In the genomic region with DNA sequence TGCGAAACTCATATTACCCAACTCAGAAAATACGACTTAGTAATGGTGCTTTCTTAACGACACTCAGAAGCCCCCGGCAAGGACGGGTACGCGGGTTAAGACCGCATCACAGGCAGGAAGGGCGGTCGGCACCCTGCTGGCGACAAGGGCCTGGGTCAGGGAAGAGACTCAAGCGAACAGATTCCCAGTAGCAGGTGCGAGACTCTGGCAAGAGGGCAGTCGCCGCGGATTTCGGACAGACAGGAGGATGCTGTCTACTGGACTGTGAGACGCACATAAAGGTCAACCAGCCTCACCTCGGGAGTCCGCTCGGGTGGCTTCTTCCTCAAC, we compare ENCODE assay signal across 7 cellular contexts. TPM values are rescaled to one million over a fixed set of nuclear protein-coding genes. Genes with fewer than 3 reads are reported as not detected.
DNase-seq lines count a peak whose midpoint lies in the region; TF ChIP-seq lines count a peak whose summit lies in the region.

No MANE protein-coding gene starts in this region.

- no peaks in the 10 kb centered on the region; the same call in 1 of the 2 replicates for H3K36me3 ChIP-seq in H7 (replicated peaks; ENCODE audit: control insufficient read depth, insufficient read depth, low read length)

- peak overlapping the region; percentile 99 for H3K27ac ChIP-seq in VCaP

- no peak for DNase-seq in GM12864 (ENCODE audit: low read depth)
- DNase-seq in H7, result peak; percentile 70
- peak; percentile 63 for DNase-seq in LoVo (ENCODE audit: low spot score)
- peak; percentile 22 to 63 for DNase-seq in dermis microvascular lymphatic vessel endothelial cell (ENCODE audit: low read depth in 2 of 2)
- peak; percentile 58 to 68 for DNase-seq in lung microvascular endothelial cell (ENCODE audit: low read depth in 2 of 2)
- peak; percentile 43 to 50 for DNase-seq in stimulated activated CD8-positive, alpha-beta memory T cell treated with anti-CD3 and anti-CD28 coated beads, Interleukin-2, amount 100 ng/mL, for 48 hours (ENCODE audit: low read depth in 2 of 2)

- TF ChIP-seq CTCF in GM12864 (IDR thresholded peaks at IDR 0.05; ENCODE audit: low read depth, low read length, missing control alignments) (peak; percentile 19), VCaP (conservative IDR thresholded peaks at IDR 0.05) (0 out of 2 replicates have a peak, but pooled peaks have one; percentile 18)

- H3K4me3 ChIP-seq in GM12864 (ENCODE audit: low read depth, low read length) (peak overlapping the region; percentile 100), H7 (ENCODE audit: insufficient read depth, low read depth, low read length) (peak overlapping the region; percentile 100)

- H3K27me3 ChIP-seq in H7 (ENCODE audit: control insufficient read depth, insufficient read depth, low read length), result no peaks in the 10 kb centered on the region

RNA-seq across cellular contexts. Expression of a gene that starts 0.4 kb away (rescaled TPM):
- total RNA-seq in H7 (2014; rRNA removed; shearing (Covaris generic)), result 6.1 and 11.7 TPM in 2 replicates
- total RNA-seq in dermis microvascular lymphatic vessel endothelial cell (13.7 and 15.8 TPM in 2 replicates), lung microvascular endothelial cell (9.8 and 11.5 TPM in 2 replicates)
